11 cellular contexts compared by ENCODE assay signal in genomic region chr19:49146408-49146770, GRCh38. TPM values are rescaled to one million over a fixed set of nuclear protein-coding genes. Genes with fewer than 3 reads are reported as not detected.
A peak's percentile ranks its signal among the peaks of the same experiment; 100 is the strongest.
DNase-seq lines count a peak whose midpoint lies in the region; ATAC-seq, FAIRE-seq and TF ChIP-seq lines count a peak whose summit lies in the region.
"Not testable (repeated sequence)": the region's sequence is repeated elsewhere in the genome, so short reads cannot be mapped to it uniquely, and the experiment has no call there.
"Had no signal": no experiment of that assay in that cellular context is flagged by ENCODE, and none has a peak within 500 bp of the region (broad histone marks: within the 10 kb centered on the region; RNA-seq: fewer than 3 reads in every experiment).

No MANE protein-coding gene starts in this region.

- ATAC-seq in HCT116 = not testable (repeated sequence)

- RAD21 ChIA-PET in HCT116 (lab: Charles Lee; ENCODE audit: low non-redundant PET in 1 of 2, low total read pairs in 2 of 2, uncharacterized antibody in 2 of 2, unreplicated experiment in 2 of 2) = interaction anchor here in 1 of 2 experiments (1.0 kb wide), 1 partner anchor 49 kb away, joined by 3 read pairs; no protein-coding TSS in a partner anchor

- not testable (repeated sequence) for TF ChIP-seq CTCF in AG10803 (conservative IDR thresholded peaks at IDR 0.05; ENCODE audit: low read length); HCT116 (IDR thresholded peaks at IDR 0.05 in 2 of 3, conservative IDR thresholded peaks at IDR 0.05 in 1 of 3; ENCODE audit: borderline replicate concordance in 1 of 3, insufficient read depth in 1 of 3, low read depth in 2 of 3, low read length in 2 of 3); OCI-LY3 (IDR thresholded peaks at IDR 0.05; ENCODE audit: low read depth, low read length); endothelial cell of umbilical vein (IDR thresholded peaks at IDR 0.05; ENCODE audit: extremely low read depth in 1 of 2, insufficient read depth in 1 of 2, low read depth in 1 of 2, low read length in 2 of 2); nephron progenitor cell (IDR thresholded peaks at IDR 0.05)

- not testable (repeated sequence) for H3K36me3 ChIP-seq in HCT116 (ENCODE audit: control insufficient read depth in 1 of 2, insufficient read depth in 2 of 2, low read length in 2 of 2); OCI-LY3 (replicated peaks; ENCODE audit: low read depth, low read length); endothelial cell of umbilical vein (ENCODE audit: control insufficient read depth in 2 of 2, extremely low read depth in 1 of 2, insufficient read depth in 2 of 2, low read length in 2 of 2); iPS-15b (ENCODE audit: control insufficient read depth, insufficient read depth, low read length)

- peak; percentile 56 for DNase-seq in AG10803 (ENCODE audit: low read depth)
- DNase-seq in HCT116 (ENCODE audit: low read depth, low spot score); endothelial cell of umbilical vein (ENCODE audit: low read depth, low spot score); nephron progenitor cell: not testable (repeated sequence)
- peak; percentile 35 for DNase-seq in amniotic epithelial cell (ENCODE audit: low read depth)

- H3K79me2 ChIP-seq in HCT116 (ENCODE audit: insufficient read depth, low read length); OCI-LY3 (ENCODE audit: low read length); endothelial cell of umbilical vein (ENCODE audit: control insufficient read depth, insufficient read depth, low read length): not testable (repeated sequence)

- CTCF ChIA-PET in HCT116 (lab: Charles Lee) = interaction anchor here (0.8 to 2.2 kb wide), 13 partner anchors 10 to 153 kb away, joined by 3 to 19 read pairs (median 5); partner anchors contain the start of genes GYS1 and RUVBL2
- CTCF ChIA-PET in endothelial cell of umbilical vein (lab: Charles Lee) = interaction anchor here (0.6 to 5.1 kb wide), 22 partner anchors 9 to 147 kb away, joined by 3 to 56 read pairs (median 6); partner anchors contain the start of genes HRC, LIN7B, PPFIA3 and TRPM4

- peaks cover 61% of the 10 kb centered on the region for H3K4me1 Mint-ChIP-seq in nephron progenitor cell
- peaks cover 32% of the 10 kb centered on the region for H3K4me1 Mint-ChIP-seq in stimulated activated naive CD8-positive, alpha-beta T cell treated with anti-CD3 and anti-CD28 coated beads, Interleukin-15, Interleukin-2, amounts not matched to agents 100 ng/mL and 50 ng/mL, for 24 hours (ENCODE audit: low read depth)

- POLR2A ChIA-PET in HCT116 (lab: Charles Lee) = not testable (repeated sequence)
- POLR2A ChIA-PET in endothelial cell of umbilical vein (lab: Charles Lee) = interaction anchor here (0.7 kb wide), 1 partner anchor 51 kb away, joined by 4 read pairs; no protein-coding TSS in a partner anchor

- not testable (repeated sequence) for H3K9me1 ChIP-seq in endothelial cell of umbilical vein (replicated peaks; ENCODE audit: control insufficient read depth, extremely low read depth, insufficient read depth, low read length)

- peak overlapping the region; percentile 81 for H3K4me3 Mint-ChIP-seq in nephron progenitor cell
- H3K4me3 Mint-ChIP-seq in stimulated activated naive CD8-positive, alpha-beta T cell treated with anti-CD3 and anti-CD28 coated beads, Interleukin-15, Interleukin-2, amounts not matched to agents 100 ng/mL and 50 ng/mL, for 24 hours = peak overlapping the region; percentile 63

- peak overlapping the region; percentile 74 for H3K4me2 ChIP-seq in HCT116 (ENCODE audit: low read length)
- H3K4me2 ChIP-seq in OCI-LY3 (ENCODE audit: low read length) = peak overlapping the region; percentile 84
- H3K4me2 ChIP-seq in endothelial cell of umbilical vein (ENCODE audit: insufficient read depth, low read length) = not testable (repeated sequence)

- not testable (repeated sequence) for BruUV-seq in HCT116 (replicated peaks; lab: Mats Ljungman, UMichigan); endothelial cell of umbilical vein (replicated peaks; lab: Mats Ljungman, UMichigan)

- peak overlapping the region; percentile 36; the same call in 1 of the 2 replicates for H3K27ac ChIP-seq in HCT116 (ENCODE audit: low read depth, low read length)
- H3K27ac ChIP-seq in OCI-LY3 (ENCODE audit: low read length); endothelial cell of umbilical vein (ENCODE audit: insufficient read depth, low read depth, low read length): not testable (repeated sequence)

- H3K27ac Mint-ChIP-seq in nephron progenitor cell; stimulated activated naive CD8-positive, alpha-beta T cell treated with anti-CD3 and anti-CD28 coated beads, Interleukin-15, Interleukin-2, amounts not matched to agents 100 ng/mL and 50 ng/mL, for 24 hours: not testable (repeated sequence)

- not testable (repeated sequence) for H3K9me3 ChIP-seq in HCT116 (ENCODE audit: control insufficient read depth in 1 of 2, insufficient read depth in 1 of 2, low read depth in 1 of 2, low read length in 2 of 2); OCI-LY3 (ENCODE audit: insufficient read depth, low read length); endothelial cell of umbilical vein (replicated peaks; ENCODE audit: control insufficient read depth, insufficient read depth, low read length); iPS-15b (ENCODE audit: control insufficient read depth, insufficient read depth, low read length)

- peaks cover 22 to 44% of the 10 kb centered on the region in 2 experiments for H3K4me1 ChIP-seq in HCT116 (ENCODE audit: control insufficient read depth in 1 of 2, insufficient read depth in 2 of 2, low read length in 2 of 2)
- H3K4me1 ChIP-seq in OCI-LY3 (ENCODE audit: low read length) = peaks cover 24% of the 10 kb centered on the region
- H3K4me1 ChIP-seq in endothelial cell of umbilical vein (ENCODE audit: control insufficient read depth, extremely low read depth, insufficient read depth, low read length) = peaks cover 28% of the 10 kb centered on the region
- not testable (repeated sequence) for H3K4me1 ChIP-seq in iPS-15b (ENCODE audit: control insufficient read depth, insufficient read depth, low read length)

- dilution Hi-C loops in endothelial cell of umbilical vein (cut with MboI; ENCODE audit: extremely low pct_ligation_motif_present, low sequenced_read_pairs) = not testable (repeated sequence)

- intact Hi-C loops in HCT116 (cut with micrococcal nuclease) = not testable (repeated sequence)
- intact Hi-C loops in endothelial cell of umbilical vein (cut with micrococcal nuclease) = loop anchor here (1.0 kb wide), 1 partner anchor 72 kb away; no protein-coding TSS in a partner anchor

- H3K27me3 Mint-ChIP-seq in nephron progenitor cell (ENCODE audit: low read depth, poor library complexity) = not testable (repeated sequence)
- H3K27me3 Mint-ChIP-seq in stimulated activated naive CD8-positive, alpha-beta T cell treated with anti-CD3 and anti-CD28 coated beads, Interleukin-15, Interleukin-2, amounts not matched to agents 100 ng/mL and 50 ng/mL, for 24 hours = peaks cover 56% of the 10 kb centered on the region

- FAIRE-seq in endothelial cell of umbilical vein (lab: Jason Lieb, UNC) = not testable (repeated sequence)

- H4K20me1 ChIP-seq in HCT116 (ENCODE audit: insufficient read depth); OCI-LY3 (ENCODE audit: insufficient read depth, low read length); endothelial cell of umbilical vein (replicated peaks; ENCODE audit: control insufficient read depth, extremely low read depth, insufficient read depth, low read length): not testable (repeated sequence)

- H3K9me3 Mint-ChIP-seq in nephron progenitor cell; stimulated activated naive CD8-positive, alpha-beta T cell treated with anti-CD3 and anti-CD28 coated beads, Interleukin-15, Interleukin-2, amounts not matched to agents 100 ng/mL and 50 ng/mL, for 24 hours: not testable (repeated sequence)

- H3K36me3 Mint-ChIP-seq in nephron progenitor cell (ENCODE audit: low read depth); stimulated activated naive CD8-positive, alpha-beta T cell treated with anti-CD3 and anti-CD28 coated beads, Interleukin-15, Interleukin-2, amounts not matched to agents 100 ng/mL and 50 ng/mL, for 24 hours (ENCODE audit: low read depth): not testable (repeated sequence)

- not testable (repeated sequence) for TF ChIP-seq RAD21 in HCT116 (IDR thresholded peaks at IDR 0.05; ENCODE audit: low read depth)

- not testable (repeated sequence) for TF ChIP-seq POLR2A in HCT116 (IDR thresholded peaks at IDR 0.05; ENCODE audit: borderline replicate concordance, extremely low read depth, insufficient read depth, insufficient read length); endothelial cell of umbilical vein (IDR thresholded peaks at IDR 0.05; ENCODE audit: low read depth, low read length)

- not testable (repeated sequence) for H3K27me3 ChIP-seq in HCT116 (ENCODE audit: insufficient read depth, low read length); OCI-LY3 (ENCODE audit: low read depth, low read length); endothelial cell of umbilical vein (ENCODE audit: control insufficient read depth in 2 of 2, insufficient read depth in 2 of 2, low read length in 2 of 2); iPS-15b (ENCODE audit: control insufficient read depth, insufficient read depth, low read length)

- not testable (repeated sequence) for H3K4me3 ChIP-seq in AG10803 (ENCODE audit: low read length); endothelial cell of umbilical vein (replicated peaks in 1 of 3; ENCODE audit: insufficient read depth in 1 of 3, low read depth in 1 of 3, low read length in 3 of 3)
- H3K4me3 ChIP-seq in HCT116 (replicated peaks in 1 of 2; ENCODE audit: low read depth in 1 of 2, low read length in 2 of 2) (peak overlapping the region in 1 of 2 experiments; percentile 49; a peak in 2 of 4 replicates), OCI-LY3 (ENCODE audit: low read length) (peak overlapping the region; percentile 73), iPS-15b (ENCODE audit: low read depth, low read length) (peak overlapping the region; percentile 51)

- peak overlapping the region; percentile 24; the same call in 1 of the 2 replicates for H3K9ac ChIP-seq in HCT116 (ENCODE audit: low read length)
- not testable (repeated sequence) for H3K9ac ChIP-seq in OCI-LY3 (ENCODE audit: low read length); endothelial cell of umbilical vein (replicated peaks; ENCODE audit: extremely low read depth, insufficient read depth, low read length); iPS-15b (ENCODE audit: low read depth, low read length)

- not testable (repeated sequence) for H3K9me2 ChIP-seq in HCT116 (ENCODE audit: insufficient read depth)

- H2AFZ ChIP-seq in HCT116 (ENCODE audit: low read depth, low read length, poor library complexity, severe bottlenecking) = not testable (repeated sequence)
- H2AFZ ChIP-seq in OCI-LY3 (ENCODE audit: low read depth, low read length) = peak overlapping the region; percentile 58
- H2AFZ ChIP-seq in endothelial cell of umbilical vein (ENCODE audit: low read depth, low read length) = peak overlapping the region; percentile 59

RNA-seq across cellular contexts. Expression of gene HRC, which starts 8.8 kb away (rescaled TPM):
- total RNA-seq in HCT116 (2021; ENCODE audit: unreplicated experiment) (not detected), endothelial cell of umbilical vein (not detected in 2 replicates)
- 0.35 and 0.46 TPM in 2 replicates for polyA plus RNA-seq in HCT116 (2012)
- polyA plus RNA-seq in endothelial cell of umbilical vein = not detected in 2 replicates
- not detected in 2 replicates for polyA plus RNA-seq in endothelial cell of umbilical vein (2011; cell fraction: cytosol; rRNA removed)
- not detected in 2 replicates for polyA plus RNA-seq in endothelial cell of umbilical vein (2011; cell fraction: nucleus; rRNA removed)
- polyA plus RNA-seq in endothelial cell of umbilical vein (2012) = 0.44 TPM in 1 of 2 replicates, not detected in the other
- polyA minus RNA-seq in endothelial cell of umbilical vein = 0.39 and 1.3 TPM in 2 replicates
- polyA minus RNA-seq in endothelial cell of umbilical vein (2011; cell fraction: cytosol; rRNA and poly(A)+ RNA removed) = not detected
- not detected in 2 replicates for polyA minus RNA-seq in endothelial cell of umbilical vein (2011; cell fraction: nucleus; rRNA and poly(A)+ RNA removed)
- total RNA-seq: activated CD4-positive, alpha-beta T cell treated with anti-CD3 and anti-CD28 coated beads for 36 hours; activated naive CD4-positive, alpha-beta T cell treated with anti-CD3 and anti-CD28 coated beads, Interleukin-2, amount 50 U/mL, for 72 hours; foreskin keratinocyte had no signal
- polyA plus RNA-seq: foreskin keratinocyte had no signal

RNA-seq across cellular contexts. Expression of gene TRPM4, which starts 11.2 kb away (rescaled TPM):
- total RNA-seq in HCT116 (2021; ENCODE audit: unreplicated experiment) = 44.2 TPM
- 40.3 and 42.4 TPM in 2 replicates for polyA plus RNA-seq in HCT116 (2012)
- 38.9 and 40.6 TPM in 2 replicates for total RNA-seq in endothelial cell of umbilical vein
- 17.6 and 23.7 TPM in 2 replicates for polyA plus RNA-seq in endothelial cell of umbilical vein
- polyA plus RNA-seq in endothelial cell of umbilical vein (2011; cell fraction: cytosol; rRNA removed) = 6.5 and 8.7 TPM in 2 replicates
- polyA plus RNA-seq in endothelial cell of umbilical vein (2011; cell fraction: nucleus; rRNA removed) = 88.1 and 102 TPM in 2 replicates
- polyA plus RNA-seq in endothelial cell of umbilical vein (2012) = 22.6 and 38.8 TPM in 2 replicates
- polyA minus RNA-seq in endothelial cell of umbilical vein = 20.4 and 22.4 TPM in 2 replicates
- polyA minus RNA-seq in endothelial cell of umbilical vein (2011; cell fraction: cytosol; rRNA and poly(A)+ RNA removed) = 2.5 TPM
- 21.9 and 29.7 TPM in 2 replicates for polyA minus RNA-seq in endothelial cell of umbilical vein (2011; cell fraction: nucleus; rRNA and poly(A)+ RNA removed)

RNA-seq across cellular contexts. Expression of gene PPFIA3, which starts 27.0 kb away (rescaled TPM):
- total RNA-seq in HCT116 (2021; ENCODE audit: unreplicated experiment) = 28.1 TPM
- 17.3 and 20.5 TPM in 2 replicates for polyA plus RNA-seq in HCT116 (2012)
- total RNA-seq in endothelial cell of umbilical vein = 2.0 and 2.6 TPM in 2 replicates
- 1.3 and 1.4 TPM in 2 replicates for polyA plus RNA-seq in endothelial cell of umbilical vein
- polyA plus RNA-seq in endothelial cell of umbilical vein (2011; cell fraction: cytosol; rRNA removed) = 0.58 and 0.99 TPM in 2 replicates
- polyA plus RNA-seq in endothelial cell of umbilical vein (2011; cell fraction: nucleus; rRNA removed) = 1.2 and 1.3 TPM in 2 replicates
- 2.1 and 2.7 TPM in 2 replicates for polyA plus RNA-seq in endothelial cell of umbilical vein (2012)
- polyA minus RNA-seq in endothelial cell of umbilical vein = 0.90 and 1.3 TPM in 2 replicates
- 5.9 TPM for polyA minus RNA-seq in endothelial cell of umbilical vein (2011; cell fraction: cytosol; rRNA and poly(A)+ RNA removed)
- polyA minus RNA-seq in endothelial cell of umbilical vein (2011; cell fraction: nucleus; rRNA and poly(A)+ RNA removed) = 0.24 and 1.2 TPM in 2 replicates

RNA-seq across cellular contexts. Expression of gene C19orf73, which starts 27.4 kb away (rescaled TPM):
- total RNA-seq in HCT116 (2021; ENCODE audit: unreplicated experiment) (2.2 TPM), endothelial cell of umbilical vein (1.5 TPM in 1 of 2 replicates, not detected in the other)
- 2.4 and 2.5 TPM in 2 replicates for polyA plus RNA-seq in HCT116 (2012)
- 1.8 and 2.5 TPM in 2 replicates for polyA plus RNA-seq in endothelial cell of umbilical vein
- polyA plus RNA-seq in endothelial cell of umbilical vein (2011; cell fraction: cytosol; rRNA removed) = 1.2 TPM in 2 replicates
- polyA plus RNA-seq in endothelial cell of umbilical vein (2011; cell fraction: nucleus; rRNA removed) = 0.25 and 0.97 TPM in 2 replicates
- 0.52 and 0.78 TPM in 2 replicates for polyA plus RNA-seq in endothelial cell of umbilical vein (2012)
- polyA minus RNA-seq in endothelial cell of umbilical vein = not detected in 2 replicates
- polyA minus RNA-seq in endothelial cell of umbilical vein (2011; cell fraction: cytosol; rRNA and poly(A)+ RNA removed) = 1.4 TPM
- polyA minus RNA-seq in endothelial cell of umbilical vein (2011; cell fraction: nucleus; rRNA and poly(A)+ RNA removed) = 0.91 TPM in 1 of 2 replicates, not detected in the other

RNA-seq across cellular contexts. Expression of gene LIN7B, which starts 32.2 kb away (rescaled TPM):
- 7.2 TPM for total RNA-seq in HCT116 (2021; ENCODE audit: unreplicated experiment)
- 7.0 and 7.1 TPM in 2 replicates for polyA plus RNA-seq in HCT116 (2012)
- 4.2 and 4.5 TPM in 2 replicates for total RNA-seq in endothelial cell of umbilical vein
- 2.2 and 4.4 TPM in 2 replicates for polyA plus RNA-seq in endothelial cell of umbilical vein
- polyA plus RNA-seq in endothelial cell of umbilical vein (2011; cell fraction: cytosol; rRNA removed) = 2.3 and 2.4 TPM in 2 replicates
- polyA plus RNA-seq in endothelial cell of umbilical vein (2011; cell fraction: nucleus; rRNA removed) = 5.5 and 5.6 TPM in 2 replicates
- polyA plus RNA-seq in endothelial cell of umbilical vein (2012) = 1.3 and 4.4 TPM in 2 replicates
- polyA minus RNA-seq in endothelial cell of umbilical vein = 2.6 and 4.1 TPM in 2 replicates
- polyA minus RNA-seq in endothelial cell of umbilical vein (2011; cell fraction: cytosol; rRNA and poly(A)+ RNA removed) = 2.7 TPM
- 3.6 TPM in 1 of 2 replicates, not detected in the other for polyA minus RNA-seq in endothelial cell of umbilical vein (2011; cell fraction: nucleus; rRNA and poly(A)+ RNA removed)
